In the genomic region with DNA sequence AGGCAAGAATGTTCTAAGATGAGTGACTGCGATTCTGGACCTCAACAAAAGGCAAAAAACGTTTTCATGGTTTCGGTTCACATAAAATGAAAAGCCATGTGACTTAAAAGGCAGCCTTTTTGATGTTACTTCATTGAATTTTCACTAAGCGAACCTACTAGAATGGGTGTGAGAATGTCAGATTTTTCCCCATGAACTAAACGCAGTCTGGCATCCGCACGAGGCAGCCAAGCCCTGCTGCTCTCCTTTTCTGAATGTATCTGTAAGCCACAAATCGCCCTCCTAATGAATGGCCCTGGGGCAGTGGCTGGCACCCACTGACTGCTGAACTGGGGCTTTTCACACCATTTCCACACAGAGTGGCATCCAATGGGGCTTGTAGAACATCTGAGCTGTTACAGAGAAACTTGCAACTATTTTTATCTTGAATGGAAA, we compare ENCODE assay signal across 11 cellular contexts. TPM values are rescaled to one million over a fixed set of nuclear protein-coding genes. Genes with fewer than 3 reads are reported as not detected.
DNase-seq lines count a peak whose midpoint lies in the region; ATAC-seq and TF ChIP-seq lines count a peak whose summit lies in the region.
"Had no signal": no experiment of that assay in that cellular context is flagged by ENCODE, and none has a peak within 500 bp of the region (broad histone marks: within the 10 kb centered on the region; RNA-seq: fewer than 3 reads in every experiment).

No MANE protein-coding gene starts in this region.

- peaks cover 70% of the 10 kb centered on the region for H3K4me1 Mint-ChIP-seq in HFFc6 (ENCODE audit: low read depth)
- H3K4me1 Mint-ChIP-seq in mesothelial cell of epicardium, result peaks cover 28% of the 10 kb centered on the region

- H3K36me3 Mint-ChIP-seq in HFFc6 (ENCODE audit: low read depth) (peaks cover 8% of the 10 kb centered on the region; the same call in 1 of the 2 replicates), mesothelial cell of epicardium (peaks cover 18% of the 10 kb centered on the region)

- peak overlapping the region; percentile 99 for H3K27ac ChIP-seq in stomach smooth muscle (ENCODE audit: low read length)

- peak overlapping the region in 1 of 2 donors; percentile 71 for H3K4me3 ChIP-seq in stomach smooth muscle (ENCODE audit: low read length in 2 of 2)

- H3K4me1 ChIP-seq in stomach smooth muscle (ENCODE audit: control insufficient read depth, insufficient read depth, low read length), result peaks cover 70% of the 10 kb centered on the region

- peak overlapping the region; percentile 100 for H3K27ac Mint-ChIP-seq in HFFc6
- H3K27ac Mint-ChIP-seq in mesothelial cell of epicardium, result peak overlapping the region; percentile 93

- H3K9me3 Mint-ChIP-seq in HFFc6 (no peaks in the 10 kb centered on the region), mesothelial cell of epicardium (no peaks in the 10 kb centered on the region)

- peak overlapping the region; percentile 78 for H3K4me3 Mint-ChIP-seq in HFFc6
- no peak overlapping the region for H3K4me3 Mint-ChIP-seq in mesothelial cell of epicardium

- H3K27me3 Mint-ChIP-seq in HFFc6 (ENCODE audit: insufficient read depth) (peaks cover 9% of the 10 kb centered on the region), mesothelial cell of epicardium (ENCODE audit: low read depth) (no peaks in the 10 kb centered on the region)

- TF ChIP-seq POLR2A in GM18505 (IDR thresholded peaks at IDR 0.05; ENCODE audit: borderline replicate concordance, extremely low read depth, insufficient read depth, insufficient read length), result no peak

- peaks cover 12 to 13% of the 10 kb centered on the region in 2 donors for H3K36me3 ChIP-seq in stomach smooth muscle (ENCODE audit: control insufficient read depth in 2 of 2, insufficient read depth in 2 of 2, low read length in 2 of 2)

- no peak for DNase-seq in HFFc6
- DNase-seq in cerebellar cortex (ENCODE audit: low spot score), result peak; percentile 62
- DNase-seq in mesothelial cell of epicardium (ENCODE audit: low spot score in 2 of 2, unreplicated experiment in 2 of 2), result no peak
- no peak for DNase-seq in stimulated activated CD4-positive, alpha-beta T cell treated with anti-CD3 and anti-CD28 coated beads, Interleukin-1b, Interleukin-23, amount 100 ng/mL, for 48 hours
- no peak for DNase-seq in effector CD8-positive, alpha-beta T cell (lab: John Stamatoyannopoulos, UW)
- DNase-seq: dermis blood vessel endothelial cell, DMS53, NCI-H2107 had no signal

- no peaks in the 10 kb centered on the region for H3K9me3 ChIP-seq in stomach smooth muscle (ENCODE audit: control insufficient read depth in 2 of 2, low read length in 2 of 2)

- no peak for TF ChIP-seq CTCF in HFFc6 (IDR thresholded peaks at IDR 0.05)
- no peak for TF ChIP-seq CTCF in mesothelial cell of epicardium (IDR thresholded peaks at IDR 0.05; ENCODE audit: unreplicated experiment)

- H3K27me3 ChIP-seq in stomach smooth muscle (ENCODE audit: control insufficient read depth in 1 of 2, insufficient read depth in 2 of 2, low read length in 2 of 2), result no peaks in the 10 kb centered on the region

- H3K9ac ChIP-seq in stomach smooth muscle (ENCODE audit: low read length in 2 of 2), result peak overlapping the region; percentile 61 to 91

- ATAC-seq in GM21825 (IDR thresholded peaks at IDR 0.05; ENCODE audit: unreplicated experiment) (no peak), GM18505 (IDR thresholded peaks at IDR 0.05; ENCODE audit: unreplicated experiment) (no peak)

RNA-seq across cellular contexts. Expression of a gene that starts 29.6 kb away (rescaled TPM):
- total RNA-seq in HFFc6 (2021; fragmentation: NEBNext Ultra II Directional; extraction: Animal tissue kit (Norgen Biotek cat#: 25700)), result 10 to 100 TPM; 41.6 to 50.9 (median 44.3) TPM
- total RNA-seq in mesothelial cell of epicardium, result 29.2 to 34.8 TPM (median 33.8 TPM) in 3 replicates
